ENCODE assay signal across 23 cellular contexts in genomic region chr11:111305403-111305802, GRCh38. TPM values are rescaled to one million over a fixed set of nuclear protein-coding genes. Genes with fewer than 3 reads are reported as not detected.
A peak's percentile ranks its signal among the peaks of the same experiment; 100 is the strongest.
DNase-seq lines count a peak whose midpoint lies in the region; ATAC-seq, FAIRE-seq and TF ChIP-seq lines count a peak whose summit lies in the region.
"Had no signal": no experiment of that assay in that cellular context is flagged by ENCODE, and none has a peak within 500 bp of the region (broad histone marks: within the 10 kb centered on the region; RNA-seq: fewer than 3 reads in every experiment).

No MANE protein-coding gene starts in this region.

- H3K27ac ChIP-seq in HepG2 (ENCODE audit: extremely low read length, insufficient read depth, low read length), result no peak overlapping the region
- H3K27ac ChIP-seq in right lobe of liver, result no peak overlapping the region
- peak overlapping the region; percentile 95 for H3K27ac ChIP-seq in VCaP
- no peak overlapping the region for H3K27ac ChIP-seq in neuronal stem cell (replicated peaks; ENCODE audit: low read length)
- H3K27ac ChIP-seq: BLaER1 treated with 17β-estradiol and CSF1 and Interleukin-3, amounts not matched to agents 10 nM and 100 nM had no signal

- no TSS peak for BruUV-seq in HepG2 (replicated peaks; lab: Mats Ljungman, UMichigan)

- WGBS in HepG2 (ENCODE audit: low lambda C conversion rate), result 84% methylated on average over 3 of the region's 3 CpGs
- WGBS in right lobe of liver (ENCODE audit: insufficient coverage, low coverage, low lambda C conversion rate, missing lambda C conversion rate), result 79% methylated on average over 3 of the region's 3 CpGs
- WGBS in neuronal stem cell (ENCODE audit: extremely low coverage in 2 of 2, insufficient read length in 2 of 2, insufficient replicate concordance in 1 of 2), 2 donors, result no CpG with 5 or more reads among the region's 3 CpGs

- H3K4me3 ChIP-seq in HepG2 (replicated peaks in 1 of 3; ENCODE audit: insufficient read depth in 1 of 3, low read depth in 2 of 3, low read length in 3 of 3), result no peak overlapping the region
- H3K4me3 ChIP-seq in right lobe of liver, result no peak overlapping the region
- H3K4me3 ChIP-seq in neuronal stem cell (ENCODE audit: low read length in 2 of 2), result no peak overlapping the region
- H3K4me3 ChIP-seq: BLaER1 treated with 17β-estradiol and CSF1 and Interleukin-3, amounts not matched to agents 10 nM and 100 nM; GM23338; HAP-1; K562 had no signal

- in situ Hi-C loops in HepG2 (cut with HindIII; ENCODE audit: extremely low pct_ligation_motif_present, low pct_unique_long_range_greater_than_20kb), result no loop called here

- TF ChIP-seq CTCF in HepG2 (CRISPR knock-in tag; IDR thresholded peaks at IDR 0.05) (no peak), right lobe of liver (IDR thresholded peaks at IDR 0.05) (no peak), VCaP (conservative IDR thresholded peaks at IDR 0.05) (no peak)

- no peak overlapping the region for H2BK15ac ChIP-seq in neuronal stem cell (ENCODE audit: low read length)

- H3K4me2 ChIP-seq in HepG2 (ENCODE audit: low read depth, low read length), result no peak overlapping the region
- H3K4me2 ChIP-seq in neuronal stem cell (ENCODE audit: insufficient read depth, low read length, poor library complexity, severe bottlenecking), result no peak overlapping the region
- H3K4me2 ChIP-seq: BLaER1 treated with 17β-estradiol and CSF1 and Interleukin-3, amounts not matched to agents 10 nM and 100 nM; GM23338; SK-N-SH had no signal

- H3K23ac ChIP-seq in neuronal stem cell (ENCODE audit: low read depth, low read length, poor library complexity), result no peak overlapping the region

- H3K4me1 ChIP-seq in HepG2 (ENCODE audit: insufficient read depth, low read length) (peaks cover 86% of the 10 kb centered on the region), right lobe of liver (peaks cover 0 to 48% (median 20%) of the 10 kb centered on the region in 4 donors), neuronal stem cell (ENCODE audit: control insufficient read depth in 2 of 2, insufficient read depth in 1 of 2, low read depth in 1 of 2, low read length in 2 of 2) (no peaks in the 10 kb centered on the region)
- H3K4me1 ChIP-seq: HAP-1 had no signal

- H4K8ac ChIP-seq in neuronal stem cell (ENCODE audit: low read depth, low read length), result no peak overlapping the region

- no peak overlapping the region for H3K4ac ChIP-seq in neuronal stem cell (ENCODE audit: low read length)

- no peak overlapping the region for H3K18ac ChIP-seq in neuronal stem cell (ENCODE audit: low read length)

- H3K9me3 ChIP-seq in HepG2 (ENCODE audit: low read length), result no peaks in the 10 kb centered on the region
- H3K9me3 ChIP-seq in right lobe of liver, result no peaks in the 10 kb centered on the region
- no peaks in the 10 kb centered on the region for H3K9me3 ChIP-seq in neuronal stem cell (replicated peaks in 1 of 2; ENCODE audit: control insufficient read depth in 2 of 2, insufficient read depth in 1 of 2, low read depth in 1 of 2, low read length in 2 of 2)
- H3K9me3 ChIP-seq: BLaER1 treated with 17β-estradiol and CSF1 and Interleukin-3, amounts not matched to agents 10 nM and 100 nM; Caco-2; HAP-1; SK-N-SH had no signal

- TF ChIP-seq RAD21 in HepG2 (CRISPR knock-in tag; IDR thresholded peaks at IDR 0.05), result no peak

- no peak overlapping the region for H3K9ac ChIP-seq in HepG2 (ENCODE audit: insufficient read depth, low read depth, low read length)
- H3K9ac ChIP-seq in neuronal stem cell (ENCODE audit: low read depth, low read length, poor library complexity), result no peak overlapping the region
- H3K9ac ChIP-seq: BLaER1 treated with 17β-estradiol and CSF1 and Interleukin-3, amounts not matched to agents 10 nM and 100 nM; SK-N-SH had no signal

- H4K20me1 ChIP-seq in HepG2 (ENCODE audit: insufficient read depth, low read length), result no peaks in the 10 kb centered on the region

- no peak for TF ChIP-seq EP300 in HepG2 (IDR thresholded peaks at IDR 0.05; ENCODE audit: low read depth in 2 of 2, low read length in 2 of 2)
- no peak for TF ChIP-seq EP300 in HepG2 (CRISPR knock-in tag; IDR thresholded peaks at IDR 0.05; ENCODE audit: borderline replicate concordance)

- H2BK12ac ChIP-seq in neuronal stem cell (ENCODE audit: low read length), result no peak overlapping the region

- ATAC-seq in HepG2, result no peak
- ATAC-seq in right lobe of liver, result no peak
- ATAC-seq in GM19023 (IDR thresholded peaks at IDR 0.05; ENCODE audit: unreplicated experiment), result no peak
- no peak for ATAC-seq in GM19467 (IDR thresholded peaks at IDR 0.05; ENCODE audit: unreplicated experiment)
- ATAC-seq: GM23338, PC-3 had no signal

- H2BK120ac ChIP-seq in neuronal stem cell (ENCODE audit: low read depth, low read length), result no peak overlapping the region

- H2AK5ac ChIP-seq in neuronal stem cell (ENCODE audit: low read depth, low read length), result no peak overlapping the region

- POLR2A ChIA-PET in HepG2 (lab: Yijun Ruan, JAX), result no interaction called here

- no peak overlapping the region for H3K14ac ChIP-seq in neuronal stem cell (ENCODE audit: low read length)

- no peak overlapping the region for H2BK5ac ChIP-seq in neuronal stem cell (ENCODE audit: low read length)

- no peaks in the 10 kb centered on the region for H3K79me1 ChIP-seq in neuronal stem cell (ENCODE audit: low read depth, low read length)

- no peak overlapping the region for H4K91ac ChIP-seq in neuronal stem cell (ENCODE audit: low read depth, low read length, poor library complexity)

- H3K27me3 ChIP-seq in HepG2 (ENCODE audit: control insufficient read depth in 1 of 2, insufficient read depth in 2 of 2, low read length in 2 of 2) (no peaks in the 10 kb centered on the region), right lobe of liver (no peaks in the 10 kb centered on the region), neuronal stem cell (ENCODE audit: control insufficient read depth in 3 of 3, insufficient read depth in 3 of 3, low read depth in 1 of 3, low read length in 3 of 3) (peaks cover 0 to 40% (median 6%) of the 10 kb centered on the region in 3 experiments)

- CTCF ChIA-PET in HepG2 (lab: Yijun Ruan, JAX; ENCODE audit: low intra/inter-chr PET ratio, low total read pairs), result no interaction called here

- H3K36me3 ChIP-seq in HepG2 (replicated peaks in 1 of 2; ENCODE audit: control insufficient read depth in 1 of 2, insufficient read depth in 2 of 2, low read length in 2 of 2), result no peaks in the 10 kb centered on the region
- H3K36me3 ChIP-seq in right lobe of liver, result no peaks in the 10 kb centered on the region
- no peaks in the 10 kb centered on the region for H3K36me3 ChIP-seq in neuronal stem cell (replicated peaks in 1 of 2; ENCODE audit: control insufficient read depth in 2 of 2, insufficient read depth in 2 of 2, low read length in 2 of 2)
- H3K36me3 ChIP-seq: BLaER1 treated with 17β-estradiol and CSF1 and Interleukin-3, amounts not matched to agents 10 nM and 100 nM; HAP-1 had no signal

- TF ChIP-seq POLR2A in HepG2 (IDR thresholded peaks at IDR 0.05; ENCODE audit: insufficient read depth in 1 of 2, low read depth in 2 of 2, low read length in 2 of 2) (no peak), right lobe of liver (IDR thresholded peaks at IDR 0.05) (no peak)

- DNase-seq in HepG2 (ENCODE audit: low spot score) (no peak), right lobe of liver (no peak), NCI-H446 (lab: John Stamatoyannopoulos, UW) (peak; percentile 76 to 77), globus pallidus (ENCODE audit: low spot score) (no peak), neuronal stem cell (ENCODE audit: low spot score) (no peak)
- DNase-seq: Caco-2; CD4-positive, alpha-beta memory T cell; DMS 273 treated with DMSO at 0.1 percent for 48 hours; NCI-H1417; NCI-H2081 treated with DMSO at 0.1 percent for 48 hours; NCI-H526; PC-3; Right ventricle myocardium superior; SK-N-SH; T-helper 2 cell had no signal

- intact Hi-C loops in HepG2 (cut with micrococcal nuclease; ENCODE audit: unreplicated experiment) (no loop called here), right lobe of liver (cut with DNase I) (no loop called here)

- FAIRE-seq in HepG2 (lab: Jason Lieb, UNC), result peak; percentile 42
- FAIRE-seq: K562 had no signal

- H2AFZ ChIP-seq in HepG2 (ENCODE audit: low read length), result no peak overlapping the region
- H2AFZ ChIP-seq in neuronal stem cell (ENCODE audit: low read length), result no peak overlapping the region

- peaks cover 6% of the 10 kb centered on the region for H3K79me2 ChIP-seq in HepG2 (ENCODE audit: insufficient read depth, low read length)

RNA-seq across cellular contexts. Expression of gene POU2AF3, which starts 7.1 kb away (rescaled TPM):
- total RNA-seq in HepG2 (2016; rRNA removed; fragmentation: Illumina TruSeq; extraction: Trizol) (4.9 and 7.8 TPM in 2 replicates), right lobe of liver (under 1 TPM; 0.39 to 0.86 (median 0.52) TPM)
- 2.0 and 2.8 TPM in 2 replicates for total RNA-seq in HepG2 (2016; cell fraction: cytosol; rRNA removed; fragmentation: Illumina TruSeq; extraction: Trizol; ENCODE audit: low read depth)
- 5.5 and 7.3 TPM in 2 replicates for total RNA-seq in HepG2 (2016; cell fraction: insoluble cytoplasmic fraction; rRNA removed; fragmentation: Illumina TruSeq; extraction: Trizol)
- 3.5 and 4.6 TPM in 2 replicates for total RNA-seq in HepG2 (2016; cell fraction: membrane; rRNA removed; fragmentation: Illumina TruSeq; extraction: Trizol)
- total RNA-seq in HepG2 (2016; cell fraction: nucleus; rRNA removed; fragmentation: Illumina TruSeq; extraction: Trizol), result 10.6 and 11.1 TPM in 2 replicates
- 70.7 and 71.2 TPM in 2 replicates for polyA plus RNA-seq in HepG2 (2011; rRNA removed)
- 32.5 and 33.6 TPM in 2 replicates for polyA plus RNA-seq in HepG2 (2011; cell fraction: cytosol; rRNA removed)
- polyA plus RNA-seq in HepG2 (2011; cell fraction: nucleus; rRNA removed), result 175 and 193 TPM in 2 replicates
- polyA plus RNA-seq in HepG2 (2012), result 26.6 and 28.4 TPM in 2 replicates
- polyA plus RNA-seq in HepG2 (2016; cell fraction: cytosol; fragmentation: Illumina TruSeq; extraction: Trizol; ENCODE audit: low read depth), result 4.2 and 5.4 TPM in 2 replicates
- 13.1 and 13.8 TPM in 2 replicates for polyA plus RNA-seq in HepG2 (2016; cell fraction: insoluble cytoplasmic fraction; fragmentation: Illumina TruSeq; extraction: Trizol; ENCODE audit: low read depth)
- polyA plus RNA-seq in HepG2 (2016; cell fraction: membrane; fragmentation: Illumina TruSeq; extraction: Trizol; ENCODE audit: low read depth), result 6.0 and 7.4 TPM in 2 replicates
- polyA plus RNA-seq in HepG2 (2016; cell fraction: nucleus; fragmentation: Illumina TruSeq; extraction: Trizol; ENCODE audit: insufficient read depth, low read depth), result 47.2 and 50.2 TPM in 2 replicates
- 20.8 TPM in 1 of 2 replicates, not detected in the other for polyA minus RNA-seq in HepG2 (2011; rRNA and poly(A)+ RNA removed; ENCODE audit: low replicate concordance)
- 5.8 and 9.0 TPM in 2 replicates for polyA minus RNA-seq in HepG2 (2011; cell fraction: cytosol; rRNA and poly(A)+ RNA removed)
- 18.3 and 18.5 TPM in 2 replicates for polyA minus RNA-seq in HepG2 (2011; cell fraction: nucleus; rRNA and poly(A)+ RNA removed)
- 2.2 TPM for polyA plus RNA-seq in neuronal stem cell (2013, experiment 1 of 2)
- polyA plus RNA-seq in neuronal stem cell (2013, experiment 2 of 2), result 2.2 TPM
- total RNA-seq: CD4-positive, alpha-beta memory T cell; K562; PC-3 had no signal
- polyA plus RNA-seq: CD4-positive, alpha-beta memory T cell; K562 had no signal

RNA-seq across cellular contexts. Expression of gene POU2AF2, which starts 59.9 kb away (rescaled TPM):
- total RNA-seq in HepG2 (2016; rRNA removed; fragmentation: Illumina TruSeq; extraction: Trizol), result not detected in 2 replicates
- total RNA-seq in HepG2 (2016; cell fraction: cytosol; rRNA removed; fragmentation: Illumina TruSeq; extraction: Trizol; ENCODE audit: low read depth), result not detected in 2 replicates
- not detected in 2 replicates for total RNA-seq in HepG2 (2016; cell fraction: insoluble cytoplasmic fraction; rRNA removed; fragmentation: Illumina TruSeq; extraction: Trizol)
- total RNA-seq in HepG2 (2016; cell fraction: membrane; rRNA removed; fragmentation: Illumina TruSeq; extraction: Trizol), result not detected in 2 replicates
- total RNA-seq in HepG2 (2016; cell fraction: nucleus; rRNA removed; fragmentation: Illumina TruSeq; extraction: Trizol), result not detected in 2 replicates
- 0.11 and 0.12 TPM in 2 replicates for polyA plus RNA-seq in HepG2 (2011; rRNA removed)
- polyA plus RNA-seq in HepG2 (2011; cell fraction: cytosol; rRNA removed), result 0.05 TPM in 1 of 2 replicates, not detected in the other
- not detected in 2 replicates for polyA plus RNA-seq in HepG2 (2011; cell fraction: nucleus; rRNA removed)
- 0.15 TPM in 1 of 2 replicates, not detected in the other for polyA plus RNA-seq in HepG2 (2012)
- polyA plus RNA-seq in HepG2 (2016; cell fraction: cytosol; fragmentation: Illumina TruSeq; extraction: Trizol; ENCODE audit: low read depth), result not detected in 2 replicates
- not detected in 2 replicates for polyA plus RNA-seq in HepG2 (2016; cell fraction: insoluble cytoplasmic fraction; fragmentation: Illumina TruSeq; extraction: Trizol; ENCODE audit: low read depth)
- polyA plus RNA-seq in HepG2 (2016; cell fraction: membrane; fragmentation: Illumina TruSeq; extraction: Trizol; ENCODE audit: low read depth), result not detected in 2 replicates
- not detected in 2 replicates for polyA plus RNA-seq in HepG2 (2016; cell fraction: nucleus; fragmentation: Illumina TruSeq; extraction: Trizol; ENCODE audit: insufficient read depth, low read depth)
- polyA minus RNA-seq in HepG2 (2011; rRNA and poly(A)+ RNA removed; ENCODE audit: low replicate concordance), result 0.48 TPM in 1 of 2 replicates, not detected in the other
- polyA minus RNA-seq in HepG2 (2011; cell fraction: cytosol; rRNA and poly(A)+ RNA removed), result not detected in 2 replicates
- 0.39 and 0.50 TPM in 2 replicates for polyA minus RNA-seq in HepG2 (2011; cell fraction: nucleus; rRNA and poly(A)+ RNA removed)
- not detected for total RNA-seq in right lobe of liver
- not detected for polyA plus RNA-seq in neuronal stem cell (2013, experiment 1 of 2)
- polyA plus RNA-seq in neuronal stem cell (2013, experiment 2 of 2), result not detected
- total RNA-seq: Caco-2; CD4-positive, alpha-beta memory T cell; GM23338; K562; PC-3; Right ventricle myocardium superior; RPMI7951 had no signal
- polyA plus RNA-seq: CD4-positive, alpha-beta memory T cell; GM23338; K562 had no signal

Comparison
In these comparisons a context has a peak if more than half of its experiments do, and no peak if none do; other contexts are left out.
1. DNase-seq: peak in NCI-H446 (2 of 2); none in HepG2 (single experiment), right lobe of liver (0 of 3), globus pallidus (single experiment) and neuronal stem cell (single experiment).